In genomic region chr20:9617062-9617461, GRCh38 we compare ENCODE assay signal across 9 cellular contexts.
DNase-seq lines count a peak whose midpoint lies in the region; FAIRE-seq and TF ChIP-seq lines count a peak whose summit lies in the region.
"Had no signal": no experiment of that assay in that cellular context is flagged by ENCODE, and none has a peak within 500 bp of the region (broad histone marks: within the 10 kb centered on the region; RNA-seq: fewer than 3 reads in every experiment).

No MANE protein-coding gene starts in this region.

- TF ChIP-seq CTCF in astrocyte (IDR thresholded peaks at IDR 0.05; ENCODE audit: insufficient read depth, low read depth, low read length): peak; percentile 96
- TF ChIP-seq CTCF in spleen (IDR thresholded peaks at IDR 0.05 in 8 of 11, conservative IDR thresholded peaks at IDR 0.05 in 3 of 11): peak in 10 of 11 experiments; percentile 24 to 76 (median 58)

- peaks cover 5% of the 10 kb centered on the region for H3K9me3 Mint-ChIP-seq in astrocyte (ENCODE audit: unreplicated experiment)
- H3K9me3 Mint-ChIP-seq: T-helper 1 cell treated with Interleukin-12 subunit alpha and Interleukin-12 subunit beta and Interleukin-4 antibody, amounts not matched to agents 30 μg/mL and 1 μg/mL, for 36 hours had no signal

- no peak overlapping the region for H3K4me2 ChIP-seq in astrocyte (ENCODE audit: low read length)

- FAIRE-seq in astrocyte (lab: Jason Lieb, UNC): peak; percentile 45

- H3K4me3 Mint-ChIP-seq in astrocyte (ENCODE audit: unreplicated experiment): no peak overlapping the region
- H3K4me3 Mint-ChIP-seq: T-helper 1 cell treated with Interleukin-12 subunit alpha and Interleukin-12 subunit beta and Interleukin-4 antibody, amounts not matched to agents 30 μg/mL and 1 μg/mL, for 36 hours had no signal

- intact Hi-C loops in spleen (cut with DNase I; ENCODE audit: low total_unique reads): no loop called here

- H3K27ac ChIP-seq in astrocyte (ENCODE audit: low read depth, low read length) (no peak overlapping the region), spleen (no peak overlapping the region)

- no peaks in the 10 kb centered on the region for H3K36me3 Mint-ChIP-seq in astrocyte (ENCODE audit: low read depth, unreplicated experiment)

- no peaks in the 10 kb centered on the region for H3K79me2 ChIP-seq in astrocyte (ENCODE audit: insufficient read depth, low read length)

- H3K36me3 ChIP-seq in astrocyte (ENCODE audit: insufficient read depth, low read length) (no peaks in the 10 kb centered on the region), spleen (no peaks in the 10 kb centered on the region)

- H3K4me1 Mint-ChIP-seq in astrocyte (ENCODE audit: low read depth, unreplicated experiment): peaks cover 6% of the 10 kb centered on the region

- no peak overlapping the region for H3K27ac Mint-ChIP-seq in astrocyte (ENCODE audit: unreplicated experiment)
- H3K27ac Mint-ChIP-seq: T-helper 1 cell treated with Interleukin-12 subunit alpha and Interleukin-12 subunit beta and Interleukin-4 antibody, amounts not matched to agents 30 μg/mL and 1 μg/mL, for 36 hours had no signal

- H3K27me3 Mint-ChIP-seq in astrocyte (ENCODE audit: low read depth, unreplicated experiment): peaks cover 5% of the 10 kb centered on the region

- H3K9ac ChIP-seq in astrocyte (ENCODE audit: low read length): no peak overlapping the region

- H2AFZ ChIP-seq in astrocyte (ENCODE audit: low read depth, low read length): no peak overlapping the region

- H3K4me3 ChIP-seq in astrocyte (ENCODE audit: insufficient read depth, low read depth, low read length): no peak overlapping the region
- no peak overlapping the region for H3K4me3 ChIP-seq in spleen

- H3K27me3 ChIP-seq in astrocyte (ENCODE audit: insufficient read depth, low read length) (peaks cover 10% of the 10 kb centered on the region), spleen (replicated peaks in 1 of 7) (peaks cover 0 to 17% (median 0%) of the 10 kb centered on the region in 7 donors)

- TF ChIP-seq POLR2A in spleen (IDR thresholded peaks at IDR 0.05): no peak

- H3K9me3 ChIP-seq in astrocyte (ENCODE audit: insufficient read depth, low read depth, low read length): no peaks in the 10 kb centered on the region
- H3K9me3 ChIP-seq in spleen: peaks cover 0 to 5% (median 0%) of the 10 kb centered on the region in 8 donors

- DNase-seq in D341Med (ENCODE audit: low spot score): peak; percentile 52
- peak; percentile 63 for DNase-seq in HCEC 1CT
- peak; percentile 62 for DNase-seq in NCI-H1694 treated with DMSO at 0.1 percent for 48 hours (lab: John Stamatoyannopoulos, UW)
- DNase-seq in SW480 (ENCODE audit: low spot score): peak; percentile 78
- DNase-seq in astrocyte (ENCODE audit: low read depth): peak; percentile 32
- DNase-seq in iPS DF 4.7 (ENCODE audit: extremely low read depth, low spot score): peak; percentile 53
- DNase-seq in spleen: no peak
- no peak for DNase-seq in OCI-M2 (lab: John Stamatoyannopoulos, UW; ENCODE audit: unreplicated experiment)

- WGBS in spleen, 5 donors: 2 to 4% (median 3%) methylated on average over 9 of the region's 9 CpGs

- H4K20me1 ChIP-seq in astrocyte (ENCODE audit: insufficient read depth, low read length): no peaks in the 10 kb centered on the region

- no peaks in the 10 kb centered on the region for H3K4me1 ChIP-seq in astrocyte (ENCODE audit: insufficient read depth, low read length)
- H3K4me1 ChIP-seq in spleen: peaks cover 0 to 3% (median 0%) of the 10 kb centered on the region in 6 donors

Comparison
In these comparisons a context has a peak if more than half of its experiments do, and no peak if none do; other contexts are left out.
1. DNase-seq: peak in D341Med (single experiment), HCEC 1CT (single experiment), NCI-H1694 treated with DMSO at 0.1 percent for 48 hours (single experiment), SW480 (single experiment), astrocyte (single experiment) and iPS DF 4.7 (single experiment); none in spleen (single experiment) and OCI-M2 (single experiment).